26 cellular contexts compared by ENCODE assay signal in genomic region chr16:85413713-85414663, GRCh38.
DNase-seq lines count a peak whose midpoint lies in the region; ATAC-seq and TF ChIP-seq lines count a peak whose summit lies in the region.
"Had no signal": no experiment of that assay in that cellular context is flagged by ENCODE, and none has a peak within 500 bp of the region (broad histone marks: within the 10 kb centered on the region; RNA-seq: fewer than 3 reads in every experiment).

No MANE protein-coding gene starts in this region.

- ATAC-seq in natural killer cell (no peak), GM21390 (IDR thresholded peaks at IDR 0.05; ENCODE audit: unreplicated experiment) (no peak)
- no peak for ATAC-seq in natural killer cell treated with Interleukin-12 subunit alpha and Interleukin-12 subunit beta and Interleukin-15 and Interleukin-18, amount 100 ng/mL, for 72 hours
- ATAC-seq: effector memory CD8-positive, alpha-beta T cell; PC-3; sciatic nerve had no signal

- H3K4me1 Mint-ChIP-seq in activated CD4-positive, alpha-beta memory T cell treated with anti-CD3 and anti-CD28 coated beads for 36 hours (ENCODE audit: low read depth) = peaks cover 4% of the 10 kb centered on the region
- H3K4me1 Mint-ChIP-seq in activated CD4-positive, alpha-beta memory T cell treated with anti-CD3 and anti-CD28 coated beads, Interleukin-2, amount 10 ng/mL, durations not matched to agents 7 days and 5 days = no peaks in the 10 kb centered on the region
- H3K4me1 Mint-ChIP-seq in natural killer cell (no peaks in the 10 kb centered on the region), brain (peaks cover 27% of the 10 kb centered on the region)
- no peaks in the 10 kb centered on the region for H3K4me1 Mint-ChIP-seq in natural killer cell treated with Interleukin-12 subunit alpha and Interleukin-12 subunit beta and Interleukin-15 and Interleukin-18, amount 100 ng/mL, for 72 hours (ENCODE audit: low read depth in 2 of 2)
- H3K4me1 Mint-ChIP-seq: CD4-positive, CD25-positive, alpha-beta regulatory T cell; central memory CD8-positive, alpha-beta T cell had no signal

- no peaks in the 10 kb centered on the region for H3K36me3 Mint-ChIP-seq in activated CD4-positive, alpha-beta memory T cell treated with anti-CD3 and anti-CD28 coated beads for 36 hours
- H3K36me3 Mint-ChIP-seq in activated CD4-positive, alpha-beta memory T cell treated with anti-CD3 and anti-CD28 coated beads, Interleukin-2, amount 10 ng/mL, durations not matched to agents 7 days and 5 days (ENCODE audit: low read depth) = no peaks in the 10 kb centered on the region
- H3K36me3 Mint-ChIP-seq in natural killer cell (no peaks in the 10 kb centered on the region), brain (no peaks in the 10 kb centered on the region)
- H3K36me3 Mint-ChIP-seq in natural killer cell treated with Interleukin-12 subunit alpha and Interleukin-12 subunit beta and Interleukin-15 and Interleukin-18, amount 100 ng/mL, for 72 hours = no peaks in the 10 kb centered on the region
- H3K36me3 Mint-ChIP-seq: CD4-positive, CD25-positive, alpha-beta regulatory T cell; immature natural killer cell had no signal

- POLR2A ChIA-PET in activated CD4-positive, alpha-beta memory T cell treated with anti-CD3 and anti-CD28 coated beads for 36 hours (lab: Charles Lee) = no interaction called here
- POLR2A ChIA-PET in activated CD4-positive, alpha-beta memory T cell treated with anti-CD3 and anti-CD28 coated beads, Interleukin-2, amount 10 ng/mL, durations not matched to agents 7 days and 5 days (lab: Charles Lee) = no interaction called here

- H3K27ac Mint-ChIP-seq in activated CD4-positive, alpha-beta memory T cell treated with anti-CD3 and anti-CD28 coated beads for 36 hours = no peak overlapping the region
- H3K27ac Mint-ChIP-seq in activated CD4-positive, alpha-beta memory T cell treated with anti-CD3 and anti-CD28 coated beads, Interleukin-2, amount 10 ng/mL, durations not matched to agents 7 days and 5 days = no peak overlapping the region
- H3K27ac Mint-ChIP-seq in natural killer cell (no peak overlapping the region), brain (peak overlapping the region in 3 of 5 experiments; percentile 24 to 50 (median 42))
- no peak overlapping the region for H3K27ac Mint-ChIP-seq in natural killer cell treated with Interleukin-12 subunit alpha and Interleukin-12 subunit beta and Interleukin-15 and Interleukin-18, amount 100 ng/mL, for 72 hours
- H3K27ac Mint-ChIP-seq: activated CD4-positive, alpha-beta T cell treated with anti-CD3 and anti-CD28 coated beads, Interleukin-2, amount 10 ng/mL, durations not matched to agents 7 days and 5 days; activated T-helper 2 cell treated with anti-CD3 and anti-CD28 coated beads, Interferon-gamma antibody, Interleukin-2, Interleukin-4, amounts not matched to agents 10 μg/mL and 5 μg/mL and 100 μg/mL, durations not matched to agents 14 hours and 24 hours and 36 hours; CD4-positive, CD25-positive, alpha-beta regulatory T cell; effector memory CD8-positive, alpha-beta T cell; immature natural killer cell; T-helper 2 cell treated with Interferon-gamma antibody and Interleukin-4, amounts not matched to agents 5 μg/mL and 100 μg/mL, for 36 hours had no signal

- no peaks in the 10 kb centered on the region for H3K27me3 Mint-ChIP-seq in activated CD4-positive, alpha-beta memory T cell treated with anti-CD3 and anti-CD28 coated beads for 36 hours
- no peaks in the 10 kb centered on the region for H3K27me3 Mint-ChIP-seq in activated CD4-positive, alpha-beta memory T cell treated with anti-CD3 and anti-CD28 coated beads, Interleukin-2, amount 10 ng/mL, durations not matched to agents 7 days and 5 days
- H3K27me3 Mint-ChIP-seq in natural killer cell (ENCODE audit: low read depth in 2 of 2) (no peaks in the 10 kb centered on the region), brain (no peaks in the 10 kb centered on the region)
- peaks cover 0 to 3% of the 10 kb centered on the region in 2 donors for H3K27me3 Mint-ChIP-seq in natural killer cell treated with Interleukin-12 subunit alpha and Interleukin-12 subunit beta and Interleukin-15 and Interleukin-18, amount 100 ng/mL, for 72 hours
- H3K27me3 Mint-ChIP-seq: activated CD4-positive, alpha-beta T cell treated with anti-CD3 and anti-CD28 coated beads, Interleukin-2, amount 10 ng/mL, durations not matched to agents 7 days and 5 days; effector memory CD8-positive, alpha-beta T cell had no signal

- intact Hi-C loops in activated CD4-positive, alpha-beta memory T cell treated with anti-CD3 and anti-CD28 coated beads for 36 hours (cut with micrococcal nuclease) = no loop called here
- intact Hi-C loops in natural killer cell (cut with micrococcal nuclease) = no loop called here

- CTCF ChIA-PET in activated CD4-positive, alpha-beta memory T cell treated with anti-CD3 and anti-CD28 coated beads for 36 hours (lab: Charles Lee) = interaction anchor here (0.6 to 17.1 kb wide), 2 partner anchors 89 to 198 kb away, joined by 3 to 271 read pairs; partner anchors contain the start of gene GSE1
- CTCF ChIA-PET in activated CD4-positive, alpha-beta memory T cell treated with anti-CD3 and anti-CD28 coated beads, Interleukin-2, amount 10 ng/mL, durations not matched to agents 7 days and 5 days (lab: Charles Lee) = no interaction called here

- no peak overlapping the region for H3K4me3 Mint-ChIP-seq in activated CD4-positive, alpha-beta memory T cell treated with anti-CD3 and anti-CD28 coated beads for 36 hours
- H3K4me3 Mint-ChIP-seq in activated CD4-positive, alpha-beta memory T cell treated with anti-CD3 and anti-CD28 coated beads, Interleukin-2, amount 10 ng/mL, durations not matched to agents 7 days and 5 days = no peak overlapping the region
- H3K4me3 Mint-ChIP-seq in natural killer cell (no peak overlapping the region), brain (no peak overlapping the region)
- no peak overlapping the region for H3K4me3 Mint-ChIP-seq in natural killer cell treated with Interleukin-12 subunit alpha and Interleukin-12 subunit beta and Interleukin-15 and Interleukin-18, amount 100 ng/mL, for 72 hours
- H3K4me3 Mint-ChIP-seq: activated CD4-positive, alpha-beta T cell treated with anti-CD3 and anti-CD28 coated beads, Interleukin-2, amount 10 ng/mL, durations not matched to agents 7 days and 5 days; CD4-positive, CD25-positive, alpha-beta regulatory T cell; central memory CD8-positive, alpha-beta T cell; effector memory CD8-positive, alpha-beta T cell; immature natural killer cell; T-helper 2 cell treated with Interferon-gamma antibody and Interleukin-4, amounts not matched to agents 5 μg/mL and 100 μg/mL, for 36 hours had no signal

- H3K9me3 Mint-ChIP-seq in activated CD4-positive, alpha-beta memory T cell treated with anti-CD3 and anti-CD28 coated beads for 36 hours = peaks cover 12% of the 10 kb centered on the region
- peaks cover 11% of the 10 kb centered on the region for H3K9me3 Mint-ChIP-seq in activated CD4-positive, alpha-beta memory T cell treated with anti-CD3 and anti-CD28 coated beads, Interleukin-2, amount 10 ng/mL, durations not matched to agents 7 days and 5 days
- no peaks in the 10 kb centered on the region for H3K9me3 Mint-ChIP-seq in natural killer cell
- H3K9me3 Mint-ChIP-seq in natural killer cell treated with Interleukin-12 subunit alpha and Interleukin-12 subunit beta and Interleukin-15 and Interleukin-18, amount 100 ng/mL, for 72 hours = no peaks in the 10 kb centered on the region
- peaks cover 0 to 4% (median 0%) of the 10 kb centered on the region in 5 experiments for H3K9me3 Mint-ChIP-seq in brain
- H3K9me3 Mint-ChIP-seq: central memory CD8-positive, alpha-beta T cell; effector memory CD8-positive, alpha-beta T cell; immature natural killer cell had no signal

- TF ChIP-seq CTCF in natural killer cell (IDR thresholded peaks at IDR 0.05) (no peak), brain (conservative IDR thresholded peaks at IDR 0.05) (no peak)

- DNase-seq in activated CD4-positive, alpha-beta memory T cell treated with anti-CD3 and anti-CD28 coated beads for 36 hours = peak; percentile 5
- DNase-seq in activated CD4-positive, alpha-beta memory T cell treated with anti-CD3 and anti-CD28 coated beads, Interleukin-2, amount 10 ng/mL, durations not matched to agents 7 days and 5 days = no peak
- DNase-seq in natural killer cell (peak; percentile 4), COLO668 (lab: John Stamatoyannopoulos, UW; ENCODE audit: unreplicated experiment) (no peak)
- no peak for DNase-seq in natural killer cell treated with Interleukin-12 subunit alpha and Interleukin-12 subunit beta and Interleukin-15 and Interleukin-18, amount 100 ng/mL, for 72 hours (ENCODE audit: low spot score)
- no peak for DNase-seq in activated CD4-positive, CD25-positive, alpha-beta regulatory T cell (lab: John Stamatoyannopoulos, UW)
- DNase-seq: activated CD4-positive, alpha-beta T cell treated with anti-CD3 and anti-CD28 coated beads, Interleukin-2, amount 10 ng/mL, durations not matched to agents 7 days and 5 days; activated CD8-positive, alpha-beta memory T cell treated with anti-CD3 and anti-CD28 coated beads, Interleukin-2, amount 50 U/mL, for 48 hours; CD4-positive, CD25-positive, alpha-beta regulatory T cell; effector memory CD8-positive, alpha-beta T cell; erythroblast; immature natural killer cell; mesendoderm; MM.1S; NCI-H2029; NCI-H524 treated with DMSO at 0.1 percent for 48 hours; NK-92 treated with Interleukin-12 subunit alpha and Interleukin-12 subunit beta, amount 100 ng/mL, for 24 hours; PC-3; stimulated activated CD4-positive, alpha-beta T cell treated with anti-CD3 and anti-CD28 coated beads, Interleukin-12 subunit alpha, Interleukin-12 subunit beta, amount 100 ng/mL, for 4 hours; stimulated activated CD4-positive, alpha-beta T cell treated with anti-CD3 and anti-CD28 coated beads, Interleukin-4, amount 100 ng/mL, for 24 hours had no signal

Comparison
In these comparisons a context has a peak if more than half of its experiments do, and no peak if none do; other contexts are left out.
1. DNase-seq: peak in activated CD4-positive, alpha-beta memory T cell treated with anti-CD3 and anti-CD28 coated beads for 36 hours (single experiment) and natural killer cell (single experiment); none in activated CD4-positive, alpha-beta memory T cell treated with anti-CD3 and anti-CD28 coated beads, Interleukin-2, amount 10 ng/mL, durations not matched to agents 7 days and 5 days (single experiment), natural killer cell treated with Interleukin-12 subunit alpha and Interleukin-12 subunit beta and Interleukin-15 and Interleukin-18, amount 100 ng/mL, for 72 hours (single experiment), activated CD4-positive, CD25-positive, alpha-beta regulatory T cell (0 of 4) and COLO668 (single experiment).
2. H3K27ac Mint-ChIP-seq: peak in brain (3 of 5); none in activated CD4-positive, alpha-beta memory T cell treated with anti-CD3 and anti-CD28 coated beads for 36 hours (single experiment), activated CD4-positive, alpha-beta memory T cell treated with anti-CD3 and anti-CD28 coated beads, Interleukin-2, amount 10 ng/mL, durations not matched to agents 7 days and 5 days (single experiment), natural killer cell (0 of 2) and natural killer cell treated with Interleukin-12 subunit alpha and Interleukin-12 subunit beta and Interleukin-15 and Interleukin-18, amount 100 ng/mL, for 72 hours (0 of 2).